8 cellular contexts compared by ENCODE assay signal in the genomic region with DNA sequence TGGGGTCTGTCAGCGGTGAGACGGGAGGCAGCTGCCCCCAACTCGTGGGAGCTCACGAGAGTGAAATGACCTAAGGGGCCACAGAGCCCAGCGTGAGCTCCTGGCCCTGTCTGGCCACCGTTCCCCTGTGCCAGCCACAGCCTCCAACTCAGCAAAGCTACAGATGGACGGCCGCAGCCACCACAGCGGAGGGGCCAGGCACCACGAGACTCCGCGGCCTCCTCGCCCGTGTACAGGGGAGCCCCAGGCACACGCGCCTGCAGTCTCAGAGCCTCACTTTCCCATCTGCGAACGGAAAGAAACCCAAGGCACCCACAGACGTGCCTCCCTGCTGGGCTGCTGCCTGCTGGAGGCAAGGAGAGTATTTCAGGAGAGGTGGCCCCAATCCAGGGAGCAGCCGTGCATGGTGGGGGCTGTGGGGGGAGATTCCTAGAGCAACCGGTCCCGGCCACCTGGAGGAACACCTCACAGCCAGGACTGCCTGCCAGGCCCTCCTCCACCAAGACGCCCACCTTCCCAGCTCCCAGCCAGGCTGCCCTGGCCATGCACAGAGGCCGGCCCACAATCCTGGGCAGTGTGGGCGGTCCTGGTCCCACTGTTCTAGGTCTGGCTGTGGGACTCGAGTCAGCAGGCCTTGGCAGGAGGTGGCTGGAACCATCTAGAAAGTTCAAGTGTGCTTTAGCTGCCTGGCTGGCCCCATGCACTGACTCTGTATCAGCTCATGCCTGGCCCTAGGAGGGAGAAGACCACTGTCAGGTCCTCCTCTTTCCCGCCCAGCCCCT. TPM values are rescaled to one million over a fixed set of nuclear protein-coding genes. Genes with fewer than 3 reads are reported as not detected.
DNase-seq lines count a peak whose midpoint lies in the region; TF ChIP-seq lines count a peak whose summit lies in the region.

No MANE protein-coding gene starts in this region.

- DNase-seq in SK-N-MC (ENCODE audit: low read depth, low spot score) (no peak), fibroblast of villous mesenchyme (ENCODE audit: low read depth) (no peak), GM19238 (ENCODE audit: insufficient read length, low spot score) (no peak), CD1c-positive myeloid dendritic cell (ENCODE audit: extremely low spot score) (no peak), NCI-H82 treated with DMSO at 0.1 percent for 48 hours (lab: John Stamatoyannopoulos, UW; ENCODE audit: unreplicated experiment) (no peak), SW 1271 (lab: John Stamatoyannopoulos, UW) (no peak)

- H2AFZ ChIP-seq in parathyroid adenoma, result no peak overlapping the region

- H3K36me3 ChIP-seq in ES-I3 (ENCODE audit: insufficient read depth, low read length) (no peaks in the 10 kb centered on the region; the same call in 1 of the 2 replicates), SK-N-MC (ENCODE audit: insufficient read depth, low read length) (no peaks in the 10 kb centered on the region), parathyroid adenoma (ENCODE audit: control insufficient read depth, insufficient read depth, low read length) (no peaks in the 10 kb centered on the region)

- peak overlapping the region; percentile 99 for H3K4me2 ChIP-seq in parathyroid adenoma (ENCODE audit: low read length)

- H3K27ac ChIP-seq in SK-N-MC (0 out of 2 replicates have a peak overlapping the region, but pooled peaks have one; percentile 9), parathyroid adenoma (peak overlapping the region; percentile 74)

- H3K4me1 ChIP-seq in ES-I3 (ENCODE audit: insufficient read depth, low read length) (peaks cover 5% of the 10 kb centered on the region; the same call in 1 of the 2 replicates), parathyroid adenoma (peaks cover 24% of the 10 kb centered on the region)

- TF ChIP-seq CTCF in fibroblast of villous mesenchyme (IDR thresholded peaks at IDR 0.05; ENCODE audit: insufficient read depth, low read depth, low read length) (no peak), parathyroid adenoma (IDR thresholded peaks at IDR 0.05) (no peak)

- peaks cover 36% of the 10 kb centered on the region for H3K79me2 ChIP-seq in parathyroid adenoma

- H3K9me3 ChIP-seq in ES-I3 (ENCODE audit: control insufficient read depth, insufficient read depth, low read length) (no peaks in the 10 kb centered on the region), SK-N-MC (ENCODE audit: low read depth, low read length) (no peaks in the 10 kb centered on the region), parathyroid adenoma (ENCODE audit: control insufficient read depth, low read length) (no peaks in the 10 kb centered on the region)

- peak overlapping the region; percentile 92 for H3K4me3 ChIP-seq in SK-N-MC
- H3K4me3 ChIP-seq in fibroblast of villous mesenchyme (ENCODE audit: low read depth, low read length), result peak overlapping the region; percentile 86
- H3K4me3 ChIP-seq in parathyroid adenoma (ENCODE audit: low read depth, low read length), result peak overlapping the region; percentile 91

- H3K9ac ChIP-seq in ES-I3 (ENCODE audit: low read depth, low read length) (peak overlapping the region; percentile 97; the same call in 1 of the 2 replicates), SK-N-MC (ENCODE audit: insufficient read length) (peak overlapping the region; percentile 80), parathyroid adenoma (peak overlapping the region; percentile 14)

- H3K27me3 ChIP-seq in parathyroid adenoma (ENCODE audit: control insufficient read depth, insufficient read depth, low read length), result no peaks in the 10 kb centered on the region

RNA-seq across cellular contexts. Expression of gene MKNK2, which starts 1.9 kb away (rescaled TPM):
- 59.2 and 80.9 TPM in 2 replicates for total RNA-seq in fibroblast of villous mesenchyme

RNA-seq across cellular contexts. Expression of gene BTBD2, which starts 33.6 kb away (rescaled TPM):
- 46.6 and 51.5 TPM in 2 replicates for total RNA-seq in fibroblast of villous mesenchyme

RNA-seq across cellular contexts. Expression of gene MOB3A, which starts 47.0 kb away (rescaled TPM):
- 31.2 and 36.7 TPM in 2 replicates for total RNA-seq in fibroblast of villous mesenchyme

RNA-seq across cellular contexts. Expression of gene IZUMO4, which starts 47.6 kb away (rescaled TPM):
- total RNA-seq in fibroblast of villous mesenchyme, result 1.3 TPM in 2 replicates

Comparison
In these comparisons a context has a peak if more than half of its experiments do, and no peak if none do; other contexts are left out.
1. H3K9ac ChIP-seq: peak in every context shown above with its lines; median percentile 97 in ES-I3; 80 in SK-N-MC; 14 in parathyroid adenoma.